8 cellular contexts compared by ENCODE assay signal in the genomic region with DNA sequence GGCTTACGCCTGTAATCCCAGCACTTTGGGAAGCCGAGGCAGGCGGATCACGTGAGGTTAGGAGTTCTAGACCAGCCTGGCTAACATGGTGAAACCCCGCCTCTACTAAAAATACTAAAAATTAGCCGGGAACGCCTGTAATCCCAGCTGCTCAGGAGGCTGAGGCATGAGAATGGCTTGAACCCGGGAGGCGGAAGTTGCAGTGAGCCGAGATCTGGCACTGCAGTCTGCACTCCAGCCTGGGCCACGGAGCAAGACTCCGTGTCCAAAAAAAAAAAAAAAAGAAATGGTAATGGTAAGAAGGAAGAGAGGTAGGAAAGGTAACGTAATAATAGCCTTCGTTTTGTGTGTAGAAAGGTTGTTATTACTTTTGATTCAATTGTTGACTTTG. TPM values are rescaled to one million over a fixed set of nuclear protein-coding genes. Genes with fewer than 3 reads are reported as not detected.
DNase-seq lines count a peak whose midpoint lies in the region; ATAC-seq and TF ChIP-seq lines count a peak whose summit lies in the region.

No MANE protein-coding gene starts in this region.

- no peak for DNase-seq in CD4-positive, alpha-beta T cell
- DNase-seq in MM.1S (no peak), naive B cell (no peak), NCI-H2171 treated with DMSO at 0.1 percent for 48 hours (lab: John Stamatoyannopoulos, UW) (no peak), SHP77 treated with DMSO at 0.1 percent for 48 hours (lab: John Stamatoyannopoulos, UW) (no peak), islet precursor cell (no peak)

- CTCF ChIA-PET in CD4-positive, alpha-beta T cell (lab: Charles Lee), result no interaction called here

- H3K36me3 Mint-ChIP-seq in CD4-positive, alpha-beta T cell (ENCODE audit: low read depth), result peaks cover 53% of the 10 kb centered on the region
- H3K36me3 Mint-ChIP-seq in dendritic cell treated with granulocyte-macrophage colony-stimulating factor and Interleukin-4, amounts not matched to agents 40 ng/mL and 50 ng/mL, for 4 days (ENCODE audit: low read depth), result peaks cover 50% of the 10 kb centered on the region
- peaks cover 0 to 3% of the 10 kb centered on the region in 2 donors for H3K36me3 Mint-ChIP-seq in naive B cell

- no peak for ATAC-seq in CD4-positive, alpha-beta T cell (ENCODE audit: poor library complexity)
- no peak for ATAC-seq in naive B cell (ENCODE audit: low read depth in 2 of 2)
- ATAC-seq in HG02870 (IDR thresholded peaks at IDR 0.05; ENCODE audit: unreplicated experiment), result no peak

- H3K4me1 Mint-ChIP-seq in CD4-positive, alpha-beta T cell (ENCODE audit: low read depth), result peaks cover 32% of the 10 kb centered on the region
- H3K4me1 Mint-ChIP-seq in dendritic cell treated with granulocyte-macrophage colony-stimulating factor and Interleukin-4, amounts not matched to agents 40 ng/mL and 50 ng/mL, for 4 days (ENCODE audit: low read depth), result peaks cover 8% of the 10 kb centered on the region
- peaks cover 16 to 26% (median 19%) of the 10 kb centered on the region in 3 donors for H3K4me1 Mint-ChIP-seq in naive B cell

- H3K79me2 ChIP-seq in MM.1S (ENCODE audit: low read length), result peaks cover 60% of the 10 kb centered on the region

- peaks cover 4% of the 10 kb centered on the region; the same call in 1 of the 2 replicates for H3K4me1 ChIP-seq in MM.1S (ENCODE audit: low read length)

- no peaks in the 10 kb centered on the region for H3F3A ChIP-seq in MM.1S (ENCODE audit: insufficient read depth, low read length)

- no peak for TF ChIP-seq CTCF in CD4-positive, alpha-beta T cell (IDR thresholded peaks at IDR 0.05)
- no peak for TF ChIP-seq CTCF in MM.1S (IDR thresholded peaks at IDR 0.05; ENCODE audit: low read length)

- peaks cover 12% of the 10 kb centered on the region for H3K36me3 ChIP-seq in MM.1S (replicated peaks; ENCODE audit: insufficient read depth, low read length)

- H3K9me2 ChIP-seq in MM.1S (replicated peaks; ENCODE audit: insufficient read depth, low read length), result no peaks in the 10 kb centered on the region

- H3K27ac Mint-ChIP-seq in CD4-positive, alpha-beta T cell, result peak overlapping the region; percentile 90
- peak overlapping the region; percentile 95 for H3K27ac Mint-ChIP-seq in dendritic cell treated with granulocyte-macrophage colony-stimulating factor and Interleukin-4, amounts not matched to agents 40 ng/mL and 50 ng/mL, for 4 days
- H3K27ac Mint-ChIP-seq in naive B cell, result peak overlapping the region in 5 of 6 donors; percentile 93 to 98 (median 96)

- H3K4me3 Mint-ChIP-seq in CD4-positive, alpha-beta T cell, result peak overlapping the region; percentile 99
- H3K4me3 Mint-ChIP-seq in dendritic cell treated with granulocyte-macrophage colony-stimulating factor and Interleukin-4, amounts not matched to agents 40 ng/mL and 50 ng/mL, for 4 days, result peak overlapping the region; percentile 96
- peak overlapping the region; percentile 95 to 99 (median 98) for H3K4me3 Mint-ChIP-seq in naive B cell

- no peak overlapping the region for H2AFZ ChIP-seq in MM.1S (ENCODE audit: low read length)

- H3K4me2 ChIP-seq in MM.1S (ENCODE audit: low read depth, low read length), result peak overlapping the region; percentile 54

- intact Hi-C loops in CD4-positive, alpha-beta T cell (cut with DNase I, micrococcal nuclease), result loop anchor here (1.0 to 10.0 kb wide), 8 partner anchors 40 to 1254 kb away; a partner anchor contains a TSS
- intact Hi-C loops in dendritic cell treated with granulocyte-macrophage colony-stimulating factor and Interleukin-4, amounts not matched to agents 40 ng/mL and 50 ng/mL, for 4 days (cut with micrococcal nuclease), result loop anchor here (2.0 to 5.0 kb wide), 4 partner anchors 234 to 330 kb away; a partner anchor contains a TSS

- H3K27me3 Mint-ChIP-seq in CD4-positive, alpha-beta T cell, result no peaks in the 10 kb centered on the region
- no peaks in the 10 kb centered on the region for H3K27me3 Mint-ChIP-seq in dendritic cell treated with granulocyte-macrophage colony-stimulating factor and Interleukin-4, amounts not matched to agents 40 ng/mL and 50 ng/mL, for 4 days
- no peaks in the 10 kb centered on the region for H3K27me3 Mint-ChIP-seq in naive B cell

- no peaks in the 10 kb centered on the region for H3K9me3 ChIP-seq in CD4-positive, alpha-beta T cell (ENCODE audit: control insufficient read depth, low read length)
- H3K9me3 ChIP-seq in MM.1S (replicated peaks; ENCODE audit: insufficient read depth, low read length), result no peaks in the 10 kb centered on the region

- POLR2A ChIA-PET in CD4-positive, alpha-beta T cell (lab: Charles Lee), result interaction anchor here (0.7 to 4.9 kb wide), 7 partner anchors 9 to 268 kb away, joined by 3 to 63 read pairs (median 8); a partner anchor contains a TSS

- peak overlapping the region; percentile 98 for H3K4me3 ChIP-seq in MM.1S (ENCODE audit: low read length)

- no peaks in the 10 kb centered on the region for H4K20me1 ChIP-seq in MM.1S (ENCODE audit: insufficient read depth, low read length)

- H3K9ac ChIP-seq in MM.1S (ENCODE audit: low read length), result peak overlapping the region; percentile 98

- no peaks in the 10 kb centered on the region for H3K9me3 Mint-ChIP-seq in CD4-positive, alpha-beta T cell
- H3K9me3 Mint-ChIP-seq in dendritic cell treated with granulocyte-macrophage colony-stimulating factor and Interleukin-4, amounts not matched to agents 40 ng/mL and 50 ng/mL, for 4 days, result no peaks in the 10 kb centered on the region
- no peaks in the 10 kb centered on the region for H3K9me3 Mint-ChIP-seq in naive B cell

- no peak overlapping the region for H3K27ac ChIP-seq in CD4-positive, alpha-beta T cell (ENCODE audit: low read depth, low read length)
- peak overlapping the region; percentile 71; the same call in 1 of the 2 replicates for H3K27ac ChIP-seq in MM.1S (ENCODE audit: low read length)

- H3K27me3 ChIP-seq in CD4-positive, alpha-beta T cell (ENCODE audit: control insufficient read depth, insufficient read depth, low read length), result no peaks in the 10 kb centered on the region
- H3K27me3 ChIP-seq in MM.1S (replicated peaks; ENCODE audit: insufficient read depth, low read length), result no peaks in the 10 kb centered on the region

RNA-seq across cellular contexts. Expression of a gene that starts 1.2 kb away (rescaled TPM):
- total RNA-seq in CD4-positive, alpha-beta T cell, result 10 to 100 TPM; 29.1 to 33.4 TPM
- 10 to 100 TPM; 14.8 to 23.3 (median 19.8) TPM for polyA plus RNA-seq in naive B cell (ENCODE audit: low read depth in 6 of 6)

RNA-seq across cellular contexts. Expression of a gene that starts 1.2 kb away (rescaled TPM):
- 10 to 100 TPM; 26.2 to 26.9 TPM for total RNA-seq in CD4-positive, alpha-beta T cell
- polyA plus RNA-seq in naive B cell (ENCODE audit: low read depth in 6 of 6), result 10 to 100 TPM in 2 of 6 donors, 1 to 10 TPM in 4; 6.4 to 19.6 (median 9.3) TPM

RNA-seq across cellular contexts. Expression of a gene that starts 1.5 kb away (rescaled TPM):
- 1 to 10 TPM; 3.2 to 3.7 TPM for total RNA-seq in CD4-positive, alpha-beta T cell
- polyA plus RNA-seq in naive B cell (ENCODE audit: low read depth in 6 of 6), result 1 to 10 TPM; 1.1 to 2.7 (median 1.9) TPM

RNA-seq across cellular contexts. Expression of a gene that starts 39.4 kb away (rescaled TPM):
- total RNA-seq in CD4-positive, alpha-beta T cell, result 1 to 10 TPM; 3.4 to 3.5 TPM
- polyA plus RNA-seq in naive B cell (ENCODE audit: low read depth in 6 of 6), result 1 to 10 TPM; 1.0 to 3.9 (median 1.7) TPM
